12 cellular contexts compared by ENCODE assay signal in the genomic region with DNA sequence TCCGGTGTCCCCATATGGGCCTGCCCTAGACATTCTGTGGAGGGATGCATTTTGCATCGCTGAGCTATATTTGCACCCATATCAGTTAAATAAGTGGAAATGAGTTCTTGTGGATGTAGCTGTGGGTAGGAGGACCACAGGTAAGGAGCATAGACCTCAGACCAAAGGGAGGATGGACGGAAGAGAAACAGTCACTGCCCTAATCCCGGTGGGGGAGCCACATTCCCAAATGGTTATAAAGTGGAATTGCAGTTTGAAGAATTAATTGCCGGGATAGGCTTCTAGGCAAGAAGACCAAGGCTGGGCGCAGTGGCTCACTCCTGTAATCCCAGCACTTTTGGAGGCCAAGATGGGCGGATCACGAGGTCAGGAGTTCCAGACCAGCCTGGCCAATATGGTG. TPM values are rescaled to one million over a fixed set of nuclear protein-coding genes. Genes with fewer than 3 reads are reported as not detected.
DNase-seq lines count a peak whose midpoint lies in the region; ATAC-seq and TF ChIP-seq lines count a peak whose summit lies in the region.
"Had no signal": no experiment of that assay in that cellular context is flagged by ENCODE, and none has a peak within 500 bp of the region (broad histone marks: within the 10 kb centered on the region; RNA-seq: fewer than 3 reads in every experiment).

No MANE protein-coding gene starts in this region.

- peak overlapping the region; percentile 97 for H3K4me3 ChIP-seq in left ventricle myocardium inferior
- no peak overlapping the region for H3K4me3 ChIP-seq in right cardiac atrium (ENCODE audit: low read length)
- H3K4me3 ChIP-seq in tibial artery: no peak overlapping the region

- H3K27me3 ChIP-seq in left ventricle myocardium inferior (ENCODE audit: low read depth) (no peaks in the 10 kb centered on the region), right cardiac atrium (ENCODE audit: control insufficient read depth, insufficient read depth) (no peaks in the 10 kb centered on the region), tibial artery (no peaks in the 10 kb centered on the region)
- H3K27me3 ChIP-seq: gastrocnemius medialis had no signal

- peaks cover 53% of the 10 kb centered on the region for H3K36me3 Mint-ChIP-seq in activated T-helper 17 cell treated with anti-CD3 and anti-CD28 coated beads, Interleukin-2, amount 50 U/mL, for 72 hours (ENCODE audit: low read depth)
- peaks cover 6% of the 10 kb centered on the region for H3K36me3 Mint-ChIP-seq in memory B cell

- H3K27ac ChIP-seq in left ventricle myocardium inferior (replicated peaks) (no peak overlapping the region), right cardiac atrium (ENCODE audit: low read length) (no peak overlapping the region), tibial artery (peak overlapping the region; percentile 84)

- intact Hi-C loops in left ventricle myocardium inferior (cut with micrococcal nuclease) (no loop called here), right cardiac atrium (cut with DNase I) (loop anchor here in 1 of 4 donors (10.0 kb wide), 1 partner anchor 118 kb away; a partner anchor contains a TSS), tibial artery (cut with DNase I; ENCODE audit: low total_unique reads) (loop anchor here (5.0 to 10.0 kb wide), 2 partner anchors 121 to 158 kb away; a partner anchor contains a TSS), posterior cingulate gyrus (cut with DNase I) (loop anchor here (5.0 kb wide), 1 partner anchor 56 kb away; a partner anchor contains a TSS)

- H3K9me3 Mint-ChIP-seq in activated T-helper 17 cell treated with anti-CD3 and anti-CD28 coated beads, Interleukin-2, amount 50 U/mL, for 72 hours: no peaks in the 10 kb centered on the region
- H3K9me3 Mint-ChIP-seq in memory B cell: no peaks in the 10 kb centered on the region

- peaks cover 13% of the 10 kb centered on the region for H3K4me1 Mint-ChIP-seq in activated T-helper 17 cell treated with anti-CD3 and anti-CD28 coated beads, Interleukin-2, amount 50 U/mL, for 72 hours
- H3K4me1 Mint-ChIP-seq in memory B cell: peaks cover 27% of the 10 kb centered on the region

- H3K27ac Mint-ChIP-seq in activated T-helper 17 cell treated with anti-CD3 and anti-CD28 coated beads, Interleukin-2, amount 50 U/mL, for 72 hours: peak overlapping the region; percentile 87
- H3K27ac Mint-ChIP-seq in memory B cell: peak overlapping the region; percentile 35

- peak overlapping the region; percentile 94 for H3K4me3 Mint-ChIP-seq in activated T-helper 17 cell treated with anti-CD3 and anti-CD28 coated beads, Interleukin-2, amount 50 U/mL, for 72 hours
- H3K4me3 Mint-ChIP-seq in memory B cell: peak overlapping the region; percentile 92

- no peaks in the 10 kb centered on the region for H3K9me3 ChIP-seq in left ventricle myocardium inferior (replicated peaks)
- H3K9me3 ChIP-seq in right cardiac atrium (ENCODE audit: control insufficient read depth, low read length): no peaks in the 10 kb centered on the region
- no peaks in the 10 kb centered on the region for H3K9me3 ChIP-seq in tibial artery
- H3K9me3 ChIP-seq: gastrocnemius medialis had no signal

- TF ChIP-seq CTCF in left ventricle myocardium inferior (IDR thresholded peaks at IDR 0.05; ENCODE audit: borderline replicate concordance): no peak
- no peak for TF ChIP-seq CTCF in tibial artery (IDR thresholded peaks at IDR 0.05)

- H3K27me3 Mint-ChIP-seq in activated T-helper 17 cell treated with anti-CD3 and anti-CD28 coated beads, Interleukin-2, amount 50 U/mL, for 72 hours: no peaks in the 10 kb centered on the region
- no peaks in the 10 kb centered on the region for H3K27me3 Mint-ChIP-seq in memory B cell

- no peak for DNase-seq in left ventricle myocardium inferior
- DNase-seq in right cardiac atrium: no peak
- no peak for DNase-seq in memory B cell (ENCODE audit: low spot score in 2 of 2)
- DNase-seq in tibial artery: no peak
- DNase-seq in posterior cingulate gyrus: no peak
- DNase-seq: C1 segment of cervical spinal cord; gastrocnemius medialis; SIG-M5; stimulated activated CD4-positive, alpha-beta T cell treated with anti-CD3 and anti-CD28 coated beads, Interleukin-12 subunit alpha, Interleukin-12 subunit beta, amount 100 ng/mL, for 4 hours had no signal

- WGBS in right cardiac atrium: 94% methylated on average over 8 of the region's 8 CpGs

- H3K36me3 ChIP-seq in left ventricle myocardium inferior (peaks cover 20% of the 10 kb centered on the region), tibial artery (peaks cover 6 to 27% (median 12%) of the 10 kb centered on the region in 3 donors)

- ATAC-seq in right cardiac atrium (no peak), memory B cell (ENCODE audit: low read depth) (no peak), HG02763 (IDR thresholded peaks at IDR 0.05; ENCODE audit: unreplicated experiment) (no peak), GM21367 (IDR thresholded peaks at IDR 0.05; ENCODE audit: unreplicated experiment) (no peak)
- no peak for ATAC-seq in activated T-helper 17 cell treated with anti-CD3 and anti-CD28 coated beads, Interleukin-2, amount 50 U/mL, for 72 hours (replicated peaks)
- ATAC-seq: gastrocnemius medialis had no signal

- peaks cover 49% of the 10 kb centered on the region for H3K4me1 ChIP-seq in left ventricle myocardium inferior
- peaks cover 4% of the 10 kb centered on the region for H3K4me1 ChIP-seq in right cardiac atrium (ENCODE audit: control insufficient read depth, insufficient read depth, low read length)
- peaks cover 0 to 46% (median 35%) of the 10 kb centered on the region in 4 donors for H3K4me1 ChIP-seq in tibial artery

RNA-seq across cellular contexts. Expression of a gene that starts 1.8 kb away (rescaled TPM):
- total RNA-seq in left ventricle myocardium inferior (10.3 TPM), right cardiac atrium (10 to 100 TPM; 10.9 to 14.9 (median 13.3) TPM)
- polyA plus RNA-seq in right cardiac atrium: 11.2 TPM
- total RNA-seq in activated T-helper 17 cell treated with anti-CD3 and anti-CD28 coated beads, Interleukin-2, amount 50 U/mL, for 72 hours: 10 to 100 TPM; 17.5 to 26.0 TPM

RNA-seq across cellular contexts. Expression of a gene that starts 11.8 kb away (rescaled TPM):
- total RNA-seq in left ventricle myocardium inferior (0.58 TPM), right cardiac atrium (under 1 TPM in 3 of 4 donors, not detected in 1; 0.12 to 0.25 (median 0.14) TPM)
- 0.18 TPM for polyA plus RNA-seq in right cardiac atrium
- 1 to 10 TPM; 1.5 to 3.9 TPM for total RNA-seq in activated T-helper 17 cell treated with anti-CD3 and anti-CD28 coated beads, Interleukin-2, amount 50 U/mL, for 72 hours

RNA-seq across cellular contexts. Expression of a gene that starts 17.2 kb away (rescaled TPM):
- total RNA-seq in left ventricle myocardium inferior (11.8 TPM), right cardiac atrium (10 to 100 TPM in 3 of 4 donors, 1 to 10 TPM in 1; 8.8 to 16.3 (median 12.0) TPM)
- polyA plus RNA-seq in right cardiac atrium: 18.0 TPM
- 10 to 100 TPM; 39.1 to 69.6 TPM for total RNA-seq in activated T-helper 17 cell treated with anti-CD3 and anti-CD28 coated beads, Interleukin-2, amount 50 U/mL, for 72 hours

RNA-seq across cellular contexts. Expression of a gene that starts 35.9 kb away (rescaled TPM):
- total RNA-seq in left ventricle myocardium inferior (5.4 TPM), right cardiac atrium (10 to 100 TPM in 3 of 4 donors, 1 to 10 TPM in 1; 8.7 to 11.3 (median 10.3) TPM)
- 4.8 TPM for polyA plus RNA-seq in right cardiac atrium
- total RNA-seq in activated T-helper 17 cell treated with anti-CD3 and anti-CD28 coated beads, Interleukin-2, amount 50 U/mL, for 72 hours: 1 to 10 TPM in 1 of 2 donors, under 1 TPM in 1; 0.89 to 7.1 TPM

RNA-seq across cellular contexts. Expression of a gene that starts 57.3 kb away (rescaled TPM):
- total RNA-seq in left ventricle myocardium inferior (4.2 TPM), right cardiac atrium (1 to 10 TPM; 1.6 to 4.5 (median 3.9) TPM)
- polyA plus RNA-seq in right cardiac atrium: 6.6 TPM
- 1 to 10 TPM; 2.3 to 7.9 TPM for total RNA-seq in activated T-helper 17 cell treated with anti-CD3 and anti-CD28 coated beads, Interleukin-2, amount 50 U/mL, for 72 hours

Comparison
In these comparisons a context has a peak if more than half of its experiments do, and no peak if none do; other contexts are left out.
1. H3K27ac ChIP-seq: peak in tibial artery (2 of 2); none in left ventricle myocardium inferior (single experiment) and right cardiac atrium (single experiment).